ENCODE assay signal across 8 cellular contexts in genomic region chr22:38941488-38941987, GRCh38. TPM values are rescaled to one million over a fixed set of nuclear protein-coding genes. Genes with fewer than 3 reads are reported as not detected.
DNase-seq lines count a peak whose midpoint lies in the region; ATAC-seq, FAIRE-seq and TF ChIP-seq lines count a peak whose summit lies in the region.

No MANE protein-coding gene starts in this region.

- peaks cover 28% of the 10 kb centered on the region for H3K27me3 Mint-ChIP-seq in activated CD4-positive, alpha-beta memory T cell treated with anti-CD3 and anti-CD28 coated beads for 36 hours

- H3K4me2 ChIP-seq in smooth muscle cell = no peak overlapping the region

- no peaks in the 10 kb centered on the region for H3K9me3 ChIP-seq in neutrophil
- no peaks in the 10 kb centered on the region for H3K9me3 ChIP-seq in smooth muscle cell (replicated peaks; ENCODE audit: low read depth)

- peak; percentile 89 for DNase-seq in activated CD4-positive, alpha-beta memory T cell treated with anti-CD3 and anti-CD28 coated beads for 36 hours
- no peak for DNase-seq in smooth muscle cell (lab: John Stamatoyannopoulos, UW; ENCODE audit: unreplicated experiment)
- no peak for DNase-seq in ACHN
- DNase-seq in RCC 7860 (ENCODE audit: low spot score) = no peak

- H3K36me3 Mint-ChIP-seq in activated CD4-positive, alpha-beta memory T cell treated with anti-CD3 and anti-CD28 coated beads for 36 hours = no peaks in the 10 kb centered on the region

- CTCF ChIA-PET in activated CD4-positive, alpha-beta memory T cell treated with anti-CD3 and anti-CD28 coated beads for 36 hours (lab: Charles Lee) = interaction anchor here (0.6 to 3.7 kb wide), 12 partner anchors 10 to 174 kb away, joined by 3 to 29 read pairs (median 4); partner anchors contain the start of gene CBX6

- peak overlapping the region; percentile 80 for H3K27ac Mint-ChIP-seq in activated CD4-positive, alpha-beta memory T cell treated with anti-CD3 and anti-CD28 coated beads for 36 hours

- H3K36me3 ChIP-seq in neutrophil = no peaks in the 10 kb centered on the region
- H3K36me3 ChIP-seq in smooth muscle cell (ENCODE audit: low read depth) = no peaks in the 10 kb centered on the region

- in situ Hi-C loops in ACHN (cut with HindIII; ENCODE audit: low pct_ligation_motif_present, low pct_unique_long_range_greater_than_20kb, low sequenced_read_pairs) = no loop called here

- no peaks in the 10 kb centered on the region for H3K79me2 ChIP-seq in smooth muscle cell (ENCODE audit: low read depth)

- H3K9me3 Mint-ChIP-seq in activated CD4-positive, alpha-beta memory T cell treated with anti-CD3 and anti-CD28 coated beads for 36 hours = no peaks in the 10 kb centered on the region

- H3K4me3 ChIP-seq in neutrophil (ENCODE audit: low read depth in 1 of 2, low read length in 1 of 2) = peak overlapping the region; percentile 12 to 51
- H3K4me3 ChIP-seq in smooth muscle cell = no peak overlapping the region

- peaks cover 35% of the 10 kb centered on the region for H3K4me1 Mint-ChIP-seq in activated CD4-positive, alpha-beta memory T cell treated with anti-CD3 and anti-CD28 coated beads for 36 hours (ENCODE audit: low read depth)

- H3K4me1 ChIP-seq in neutrophil (ENCODE audit: control insufficient read depth in 1 of 2, insufficient read depth in 1 of 2, low read depth in 1 of 2, low read length in 1 of 2) = peaks cover 61% of the 10 kb centered on the region in 2 experiments
- H3K4me1 ChIP-seq in smooth muscle cell (ENCODE audit: low read depth) = no peaks in the 10 kb centered on the region

- 87% methylated on average over 13 of the region's 13 CpGs for WGBS in smooth muscle cell (ENCODE audit: low lambda C conversion rate)

- TF ChIP-seq CTCF in neutrophil (IDR thresholded peaks at IDR 0.05) (no peak), smooth muscle cell (IDR thresholded peaks at IDR 0.05; ENCODE audit: borderline replicate concordance, insufficient read depth, poor library complexity, severe bottlenecking) (no peak)

- no peak overlapping the region for H2AFZ ChIP-seq in smooth muscle cell (ENCODE audit: low read depth)

- no peak overlapping the region for H3K9ac ChIP-seq in smooth muscle cell (ENCODE audit: low read depth)

- FAIRE-seq in RCC 7860 (lab: Jason Lieb, UNC) = no peak

- H3K27me3 ChIP-seq in neutrophil = peaks cover 10% of the 10 kb centered on the region
- H3K27me3 ChIP-seq in smooth muscle cell (ENCODE audit: low read depth) = peaks cover 13% of the 10 kb centered on the region

- intact Hi-C loops in activated CD4-positive, alpha-beta memory T cell treated with anti-CD3 and anti-CD28 coated beads for 36 hours (cut with micrococcal nuclease) = loop anchor here (1.0 to 10.0 kb wide), 7 partner anchors 13 to 184 kb away; partner anchors contain the start of genes APOBEC3H and SUN2

- POLR2A ChIA-PET in activated CD4-positive, alpha-beta memory T cell treated with anti-CD3 and anti-CD28 coated beads for 36 hours (lab: Charles Lee) = interaction anchor here (0.8 to 2.9 kb wide), 14 partner anchors 10 to 176 kb away, joined by 3 to 29 read pairs (median 4); partner anchors contain the start of genes APOBEC3B and CBX6

- H3K4me3 Mint-ChIP-seq in activated CD4-positive, alpha-beta memory T cell treated with anti-CD3 and anti-CD28 coated beads for 36 hours = peak overlapping the region; percentile 45

- peak overlapping the region; percentile 100 for H3K27ac ChIP-seq in neutrophil
- no peak overlapping the region for H3K27ac ChIP-seq in smooth muscle cell (ENCODE audit: low read depth)

- H4K20me1 ChIP-seq in smooth muscle cell (ENCODE audit: low read depth) = no peaks in the 10 kb centered on the region

- H3F3A ChIP-seq in smooth muscle cell (ENCODE audit: low read depth) = no peaks in the 10 kb centered on the region

- ATAC-seq in GM18873 (IDR thresholded peaks at IDR 0.05; ENCODE audit: low FRiP score, unreplicated experiment) (peak; percentile 76), HG03039 (IDR thresholded peaks at IDR 0.05; ENCODE audit: unreplicated experiment) (peak; percentile 48), HG02623 (IDR thresholded peaks at IDR 0.05; ENCODE audit: unreplicated experiment) (no peak)

RNA-seq across cellular contexts. Expression of gene APOBEC3A, which starts 15.9 kb away (rescaled TPM):
- total RNA-seq in activated CD4-positive, alpha-beta memory T cell treated with anti-CD3 and anti-CD28 coated beads for 36 hours = under 1 TPM in 1 of 2 experiments, not detected in 1; 0.17 TPM
- total RNA-seq in smooth muscle cell = 0.18 and 0.94 TPM in 2 replicates
- not detected in 2 replicates for polyA plus RNA-seq in smooth muscle cell

RNA-seq across cellular contexts. Expression of gene APOBEC3B, which starts 40.6 kb away (rescaled TPM):
- 10 to 100 TPM; 43.9 to 44.3 TPM for total RNA-seq in activated CD4-positive, alpha-beta memory T cell treated with anti-CD3 and anti-CD28 coated beads for 36 hours
- 0.22 and 0.58 TPM in 2 replicates for total RNA-seq in smooth muscle cell
- 4.9 and 5.6 TPM in 2 replicates for polyA plus RNA-seq in smooth muscle cell

Comparison
In these comparisons a context has a peak if more than half of its experiments do, and no peak if none do; other contexts are left out.
1. RNA of gene APOBEC3B, which starts 40.6 kb away (total RNA-seq): 43.9 to 44.3 TPM in activated CD4-positive, alpha-beta memory T cell treated with anti-CD3 and anti-CD28 coated beads for 36 hours; 0.22 to 0.58 TPM in smooth muscle cell; every median in the first group is over 10 times any median in the second.